ENCODE assay signal across 9 cellular contexts in the genomic region with DNA sequence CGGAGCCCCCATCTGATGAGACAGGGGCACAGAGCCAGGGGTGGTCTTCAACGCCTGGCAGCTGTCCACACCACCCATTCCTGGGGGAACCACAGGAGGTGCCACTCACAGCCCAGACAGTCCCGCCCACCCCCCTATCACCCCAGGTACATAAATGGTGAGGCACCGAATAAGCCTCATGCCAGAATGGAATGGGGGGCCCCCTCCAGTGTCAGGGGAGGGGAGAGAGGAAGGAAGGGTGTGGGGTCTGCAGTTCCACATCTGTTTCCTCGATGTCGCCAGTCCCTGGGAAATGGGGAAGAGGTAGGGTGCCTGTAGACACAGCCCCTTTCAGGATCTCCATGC. TPM values are rescaled to one million over a fixed set of nuclear protein-coding genes. Genes with fewer than 3 reads are reported as not detected.
DNase-seq lines count a peak whose midpoint lies in the region; ATAC-seq and TF ChIP-seq lines count a peak whose summit lies in the region.
"Had no signal": no experiment of that assay in that cellular context is flagged by ENCODE, and none has a peak within 500 bp of the region (broad histone marks: within the 10 kb centered on the region; RNA-seq: fewer than 3 reads in every experiment).

No MANE protein-coding gene starts in this region.

- peaks cover 45% of the 10 kb centered on the region for H3K27me3 Mint-ChIP-seq in brain

- ATAC-seq in upper lobe of right lung (no peak), GM18505 (IDR thresholded peaks at IDR 0.05; ENCODE audit: unreplicated experiment) (no peak), GM18517 (IDR thresholded peaks at IDR 0.05; ENCODE audit: unreplicated experiment) (no peak)

- H3K36me3 ChIP-seq in cardiac muscle cell (peaks cover 14% of the 10 kb centered on the region), upper lobe of right lung (peaks cover 41% of the 10 kb centered on the region)

- TF ChIP-seq POLR2A in GM18505 (IDR thresholded peaks at IDR 0.05; ENCODE audit: borderline replicate concordance, extremely low read depth, insufficient read depth, insufficient read length) = no peak

- H3K4me1 ChIP-seq in cardiac muscle cell (ENCODE audit: low read depth) (peaks cover 14% of the 10 kb centered on the region), mononuclear cell (ENCODE audit: insufficient read depth, low read length) (peaks cover 79% of the 10 kb centered on the region), upper lobe of right lung (peaks cover 46% of the 10 kb centered on the region)

- peak overlapping the region in 2 of 5 experiments; percentile 60 to 69 for H3K27ac Mint-ChIP-seq in brain

- intact Hi-C loops in cardiac septum (cut with DNase I) = no loop called here
- intact Hi-C loops in upper lobe of right lung (cut with DNase I) = no loop called here

- no peaks in the 10 kb centered on the region for H3K9me3 ChIP-seq in cardiac muscle cell (ENCODE audit: low read depth)
- H3K9me3 ChIP-seq in mononuclear cell (ENCODE audit: low read depth, low read length) = no peaks in the 10 kb centered on the region
- H3K9me3 ChIP-seq in upper lobe of right lung = no peaks in the 10 kb centered on the region

- H3K4me3 Mint-ChIP-seq in brain = peak overlapping the region in 4 of 5 experiments; percentile 55 to 81 (median 73)

- H3K4me3 ChIP-seq in cardiac muscle cell (peak overlapping the region; percentile 78), mononuclear cell (ENCODE audit: low read length) (peak overlapping the region; percentile 81), upper lobe of right lung (peak overlapping the region; percentile 93)

- DNase-seq in cardiac muscle cell (ENCODE audit: low read depth in 1 of 2, low spot score in 1 of 2) = no peak
- DNase-seq in cardiac septum (ENCODE audit: low spot score) = no peak
- no peak for DNase-seq in upper lobe of right lung
- DNase-seq in globus pallidus (ENCODE audit: low spot score) = no peak

- H3K27ac ChIP-seq in cardiac muscle cell = peak overlapping the region; percentile 88
- H3K27ac ChIP-seq in upper lobe of right lung = peak overlapping the region; percentile 86

- no peak for TF ChIP-seq CTCF in cardiac muscle cell (IDR thresholded peaks at IDR 0.05; ENCODE audit: low read depth, low read length)
- no peak for TF ChIP-seq CTCF in brain (conservative IDR thresholded peaks at IDR 0.05)
- no peak for TF ChIP-seq CTCF in upper lobe of right lung (IDR thresholded peaks at IDR 0.05)

- H3K4me1 Mint-ChIP-seq in brain = peaks cover 11% of the 10 kb centered on the region

- H3K36me3 Mint-ChIP-seq in brain = no peaks in the 10 kb centered on the region

- H3K27me3 ChIP-seq in cardiac muscle cell = no peaks in the 10 kb centered on the region
- H3K27me3 ChIP-seq in mononuclear cell (ENCODE audit: insufficient read depth, low read length) = no peaks in the 10 kb centered on the region
- no peaks in the 10 kb centered on the region for H3K27me3 ChIP-seq in upper lobe of right lung

- peaks cover 0 to 7% (median 0%) of the 10 kb centered on the region in 5 experiments for H3K9me3 Mint-ChIP-seq in brain

RNA-seq across cellular contexts. Expression of gene TMC6, which starts 1.7 kb away (rescaled TPM):
- total RNA-seq in cardiac muscle cell (83.0 and 144 TPM in 2 replicates), cardiac septum (80.1 TPM), mononuclear cell (136 TPM), upper lobe of right lung (176 TPM)
- polyA plus RNA-seq in cardiac muscle cell (85.4 and 128 TPM in 2 replicates), brain (ENCODE audit: insufficient read depth, low read depth, low replicate concordance) (30.3 TPM)

RNA-seq across cellular contexts. Expression of gene TMC8, which starts 3.7 kb away (rescaled TPM):
- total RNA-seq in cardiac muscle cell (0.42 and 1.1 TPM in 2 replicates), cardiac septum (2.2 TPM), mononuclear cell (138 TPM), upper lobe of right lung (26.6 TPM)
- polyA plus RNA-seq in cardiac muscle cell (1.8 and 3.1 TPM in 2 replicates), brain (ENCODE audit: insufficient read depth, low read depth, low replicate concordance) (0.92 TPM)
- polyA plus RNA-seq: BJ had no signal

RNA-seq across cellular contexts. Expression of gene C17orf99, which starts 19.3 kb away (rescaled TPM):
- total RNA-seq in cardiac muscle cell (not detected in 2 replicates), cardiac septum (not detected), mononuclear cell (not detected), upper lobe of right lung (not detected)
- polyA plus RNA-seq in cardiac muscle cell (not detected in 2 replicates), brain (ENCODE audit: insufficient read depth, low read depth, low replicate concordance) (not detected)
- polyA plus RNA-seq: BJ had no signal

RNA-seq across cellular contexts. Expression of gene SYNGR2, which starts 41.5 kb away (rescaled TPM):
- total RNA-seq in cardiac muscle cell (107 and 126 TPM in 2 replicates), cardiac septum (116 TPM), mononuclear cell (44.7 TPM), upper lobe of right lung (206 TPM)
- polyA plus RNA-seq in cardiac muscle cell (262 and 269 TPM in 2 replicates), brain (ENCODE audit: insufficient read depth, low read depth, low replicate concordance) (88.2 TPM)

RNA-seq across cellular contexts. Expression of gene TK1, which starts 60.0 kb away (rescaled TPM):
- total RNA-seq in cardiac muscle cell (21.1 and 35.4 TPM in 2 replicates), cardiac septum (1.2 TPM), mononuclear cell (0.94 TPM), upper lobe of right lung (3.3 TPM)
- polyA plus RNA-seq in cardiac muscle cell (40.8 and 57.5 TPM in 2 replicates), brain (ENCODE audit: insufficient read depth, low read depth, low replicate concordance) (45.3 TPM)
